19 cellular contexts compared by ENCODE assay signal in the genomic region with DNA sequence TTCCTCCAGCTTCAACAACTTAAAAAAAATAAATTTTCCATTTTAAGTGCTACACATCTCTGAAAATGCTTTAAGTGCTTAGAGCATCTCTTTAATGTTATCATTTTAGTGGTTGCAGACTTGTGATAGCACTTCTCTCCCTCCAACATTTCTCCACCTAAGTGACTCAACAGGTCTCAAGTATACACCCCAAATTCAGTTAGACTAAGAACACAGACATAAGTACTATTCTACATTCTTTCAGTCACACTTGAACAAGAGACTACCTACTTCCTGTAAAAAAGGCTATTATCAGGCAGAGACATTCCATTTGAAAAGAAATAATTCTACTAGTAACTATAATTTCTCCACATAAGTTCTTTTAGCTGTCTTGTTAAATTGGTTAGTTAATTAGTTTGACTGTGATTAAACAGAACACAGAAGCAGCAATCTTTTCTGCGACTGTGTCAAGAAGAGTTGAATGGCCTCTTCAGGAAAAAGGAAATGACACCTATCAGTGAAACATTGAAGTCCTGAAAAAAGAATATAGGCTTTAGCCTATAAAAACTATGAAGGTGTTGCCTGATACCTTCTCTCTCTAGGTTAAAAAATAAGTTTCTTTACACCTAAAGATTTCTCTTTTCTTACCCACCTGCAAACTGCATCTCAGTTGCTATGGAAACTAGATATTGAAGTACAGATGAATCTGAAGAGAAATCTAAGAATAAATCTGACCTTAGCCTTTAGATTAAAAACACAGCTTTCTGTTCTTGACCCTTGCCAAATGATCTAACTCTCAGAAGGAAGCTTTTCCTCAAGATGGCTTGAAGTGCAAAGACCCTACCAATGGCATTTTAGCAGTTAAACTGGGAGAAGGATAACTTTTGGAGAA. TPM values are rescaled to one million over a fixed set of nuclear protein-coding genes. Genes with fewer than 3 reads are reported as not detected.
DNase-seq lines count a peak whose midpoint lies in the region; ATAC-seq and TF ChIP-seq lines count a peak whose summit lies in the region.
"Had no signal": no experiment of that assay in that cellular context is flagged by ENCODE, and none has a peak within 500 bp of the region (broad histone marks: within the 10 kb centered on the region; RNA-seq: fewer than 3 reads in every experiment).

No MANE protein-coding gene starts in this region.

- no peak overlapping the region for H4K5ac ChIP-seq in IMR-90 (ENCODE audit: low read depth, low read length)

- H3K79me1 ChIP-seq in IMR-90 (ENCODE audit: low read depth in 1 of 2, low read length in 2 of 2), result peaks cover 2 to 6% of the 10 kb centered on the region in 2 experiments; a peak in 2 of 4 replicates

- no peak for TF ChIP-seq POLR2A in IMR-90 (IDR thresholded peaks at IDR 0.05; ENCODE audit: low read depth, low read length)

- in situ Hi-C loops in IMR-90 (cut with MboI; ENCODE audit: low sequenced_read_pairs), result no loop called here

- no peaks in the 10 kb centered on the region for H4K20me1 ChIP-seq in IMR-90 (ENCODE audit: insufficient read depth, low read length)

- WGBS in IMR-90 (ENCODE audit: extremely low coverage in 2 of 2, insufficient read length in 1 of 2), 2 experiments, result 100% methylated on average over 1 of the region's 1 CpG; no CpG with 5 or more reads in 1 of the 2 experiments

- no peak overlapping the region for H3K9ac ChIP-seq in IMR-90 (ENCODE audit: low read depth, low read length)

- no peak overlapping the region for H3K4me2 ChIP-seq in IMR-90 (ENCODE audit: low read depth, low read length)

- no peaks in the 10 kb centered on the region for H3K9me1 ChIP-seq in IMR-90 (ENCODE audit: insufficient read depth, low read length)

- H3K4me3 ChIP-seq in IMR-90 (ENCODE audit: insufficient read depth, low read depth, low read length) (no peak overlapping the region), upper lobe of right lung (no peak overlapping the region)
- H3K4me3 ChIP-seq: left ventricle myocardium inferior, mucosa of descending colon, thyroid gland had no signal

- dilution Hi-C loops in IMR-90 (cut with HindIII; ENCODE audit: low sequenced_read_pairs, unreplicated experiment), result no loop called here

- CTCF ChIA-PET in IMR-90 (lab: Yijun Ruan, JAX), result no interaction called here

- no peak overlapping the region for H2AK9ac ChIP-seq in IMR-90 (replicated peaks; ENCODE audit: low read depth, low read length, poor library complexity)

- no peak for TF ChIP-seq CTCF in IMR-90 (conservative IDR thresholded peaks at IDR 0.05; ENCODE audit: low read depth, low read length)
- TF ChIP-seq CTCF in foreskin keratinocyte (conservative IDR thresholded peaks at IDR 0.05), result no peak
- no peak for TF ChIP-seq CTCF in upper lobe of right lung (IDR thresholded peaks at IDR 0.05)

- H3K4ac ChIP-seq in IMR-90 (ENCODE audit: low read depth, low read length), result no peak overlapping the region

- H3K27ac ChIP-seq in IMR-90 (ENCODE audit: insufficient read depth, low read length), result no peak overlapping the region
- H3K27ac ChIP-seq in foreskin keratinocyte, result no peak overlapping the region
- no peak overlapping the region for H3K27ac ChIP-seq in upper lobe of right lung
- H3K27ac ChIP-seq: left ventricle myocardium inferior, thyroid gland had no signal

- H3K27me3 ChIP-seq in IMR-90 (ENCODE audit: control insufficient read depth, insufficient read depth, low read length) (no peaks in the 10 kb centered on the region), foreskin keratinocyte (no peaks in the 10 kb centered on the region), upper lobe of right lung (no peaks in the 10 kb centered on the region)
- H3K27me3 ChIP-seq: thyroid gland had no signal

- H2BK5ac ChIP-seq in IMR-90 (ENCODE audit: low read depth, low read length, poor library complexity, severe bottlenecking), result no peak overlapping the region

- H2BK120ac ChIP-seq in IMR-90 (ENCODE audit: low read depth, low read length), result no peak overlapping the region

- H3K9me3 ChIP-seq in IMR-90 (ENCODE audit: control insufficient read depth, insufficient read depth, low read length) (no peaks in the 10 kb centered on the region), upper lobe of right lung (no peaks in the 10 kb centered on the region)
- H3K9me3 ChIP-seq: left ventricle myocardium inferior, mucosa of descending colon, thyroid gland had no signal

- no peak overlapping the region for H4K91ac ChIP-seq in IMR-90 (ENCODE audit: insufficient read depth, low read depth, low read length)

- H2AFZ ChIP-seq in IMR-90 (replicated peaks; ENCODE audit: low read length, poor library complexity), result no peak overlapping the region

- ATAC-seq in GM19395 (IDR thresholded peaks at IDR 0.05; ENCODE audit: unreplicated experiment) (peak; percentile 71), IMR-90 (ENCODE audit: low read depth) (no peak), foreskin keratinocyte (peak; percentile 27), upper lobe of right lung (peak; percentile 77)
- ATAC-seq: activated naive CD4-positive, alpha-beta T cell treated with anti-CD3 and anti-CD28 coated beads, Interleukin-2, amount 50 U/mL, for 72 hours; mucosa of descending colon had no signal

- POLR2A ChIA-PET in IMR-90 (lab: Charles Lee; ENCODE audit: unreplicated experiment), result interaction anchor here (0.6 kb wide), 1 partner anchor 402 kb away, joined by 4 read pairs; no protein-coding TSS in a partner anchor

- no peak overlapping the region for H2BK20ac ChIP-seq in IMR-90 (ENCODE audit: low read depth, low read length)

- TF ChIP-seq RAD21 in IMR-90 (IDR thresholded peaks at IDR 0.05; ENCODE audit: low read length), result no peak

- no peaks in the 10 kb centered on the region for H3K36me3 ChIP-seq in IMR-90 (ENCODE audit: control insufficient read depth, insufficient read depth, low read length)
- H3K36me3 ChIP-seq in upper lobe of right lung, result peaks cover 5% of the 10 kb centered on the region

- DNase-seq in IMR-90 (peak; percentile 9), foreskin keratinocyte (no peak), upper lobe of right lung (no peak), iPS-NIHi11 (ENCODE audit: low spot score) (no peak), NCI-H187 (lab: John Stamatoyannopoulos, UW) (no peak), cerebellar cortex (ENCODE audit: low spot score) (no peak)
- DNase-seq: activated CD4-positive, CD25-positive, alpha-beta regulatory T cell treated with anti-CD3 and anti-CD28 coated beads, Interleukin-2, amount 50 U/mL, for 72 hours; DND-41; left ventricle myocardium inferior; mucosa of descending colon; NCI-H1417; NCI-H2171 treated with DMSO at 0.1 percent for 48 hours; NCI-H526 treated with DMSO at 0.1 percent for 48 hours; small intestine; stimulated activated naive CD4-positive, alpha-beta T cell treated with Interleukin-2 at 50 U/mL for 16 hours; T1000; thyroid gland had no signal

- H3K23ac ChIP-seq in IMR-90 (ENCODE audit: low read depth, low read length), result no peak overlapping the region

- H2BK15ac ChIP-seq in IMR-90 (ENCODE audit: low read depth, low read length), result no peak overlapping the region

- no peak overlapping the region for H3K14ac ChIP-seq in IMR-90 (replicated peaks; ENCODE audit: low read depth, low read length)

- no peak overlapping the region for H3K56ac ChIP-seq in IMR-90 (ENCODE audit: extremely low read depth, insufficient read depth, low read length)

- intact Hi-C loops in IMR-90 (cut with micrococcal nuclease) (no loop called here), upper lobe of right lung (cut with DNase I) (no loop called here)

- H3K18ac ChIP-seq in IMR-90 (ENCODE audit: low read depth, low read length), result no peak overlapping the region

- H2AK5ac ChIP-seq in IMR-90 (ENCODE audit: low read depth, low read length), result no peak overlapping the region

- BruUV-seq in IMR-90 (replicated peaks; lab: Mats Ljungman, UMichigan), result no TSS peak

- no peaks in the 10 kb centered on the region for H3K4me1 ChIP-seq in IMR-90 (ENCODE audit: control insufficient read depth, insufficient read depth, low read length)
- H3K4me1 ChIP-seq in foreskin keratinocyte, result no peaks in the 10 kb centered on the region
- H3K4me1 ChIP-seq in upper lobe of right lung, result peaks cover 20% of the 10 kb centered on the region

- no peak overlapping the region; a peak in 1 of 4 replicates for H4K8ac ChIP-seq in IMR-90 (ENCODE audit: low read depth in 2 of 2, low read length in 2 of 2)

TF ChIP-seq in IMR-90, 13 proteins besides CTCF, POLR2A, EP300 and RAD21 (continues in another document):
- TF ChIP-seq, protein P1, sequence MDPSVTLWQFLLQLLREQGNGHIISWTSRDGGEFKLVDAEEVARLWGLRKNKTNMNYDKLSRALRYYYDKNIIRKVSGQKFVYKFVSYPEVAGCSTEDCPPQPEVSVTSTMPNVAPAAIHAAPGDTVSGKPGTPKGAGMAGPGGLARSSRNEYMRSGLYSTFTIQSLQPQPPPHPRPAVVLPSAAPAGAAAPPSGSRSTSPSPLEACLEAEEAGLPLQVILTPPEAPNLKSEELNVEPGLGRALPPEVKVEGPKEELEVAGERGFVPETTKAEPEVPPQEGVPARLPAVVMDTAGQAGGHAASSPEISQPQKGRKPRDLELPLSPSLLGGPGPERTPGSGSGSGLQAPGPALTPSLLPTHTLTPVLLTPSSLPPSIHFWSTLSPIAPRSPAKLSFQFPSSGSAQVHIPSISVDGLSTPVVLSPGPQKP (IDR thresholded peaks at IDR 0.05; ENCODE audit: borderline replicate concordance, low read depth, low read length), result no peak
- no peak for TF ChIP-seq FOS (IDR thresholded peaks at IDR 0.05; ENCODE audit: low read depth, low read length)
- TF ChIP-seq BHLHE40 (IDR thresholded peaks at IDR 0.05; ENCODE audit: low read depth, low read length), result no peak
- no peak for TF ChIP-seq MAZ (IDR thresholded peaks at IDR 0.05; ENCODE audit: borderline replicate concordance, low read depth, low read length)
- no peak for TF ChIP-seq SMC3 (IDR thresholded peaks at IDR 0.05; ENCODE audit: low read depth, low read length)
- TF ChIP-seq CEBPB (IDR thresholded peaks at IDR 0.05; ENCODE audit: low read depth, low read length), result no peak
- TF ChIP-seq, protein P2, sequence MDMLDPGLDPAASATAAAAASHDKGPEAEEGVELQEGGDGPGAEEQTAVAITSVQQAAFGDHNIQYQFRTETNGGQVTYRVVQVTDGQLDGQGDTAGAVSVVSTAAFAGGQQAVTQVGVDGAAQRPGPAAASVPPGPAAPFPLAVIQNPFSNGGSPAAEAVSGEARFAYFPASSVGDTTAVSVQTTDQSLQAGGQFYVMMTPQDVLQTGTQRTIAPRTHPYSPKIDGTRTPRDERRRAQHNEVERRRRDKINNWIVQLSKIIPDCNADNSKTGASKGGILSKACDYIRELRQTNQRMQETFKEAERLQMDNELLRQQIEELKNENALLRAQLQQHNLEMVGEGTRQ (IDR thresholded peaks at IDR 0.05; ENCODE audit: low read depth, low read length), result no peak
- no peak for TF ChIP-seq MXI1 (IDR thresholded peaks at IDR 0.05; ENCODE audit: borderline replicate concordance, low read depth, low read length)
- TF ChIP-seq CHD1 (IDR thresholded peaks at IDR 0.05; ENCODE audit: low read depth, low read length), result no peak

RNA-seq across cellular contexts. Expression of a gene that starts 18.0 kb away (rescaled TPM):
- total RNA-seq in IMR-90 (2012; rRNA removed), result 3.6 and 6.4 TPM in 2 replicates
- 7.4 and 8.2 TPM in 2 replicates for polyA plus RNA-seq in IMR-90 (2012; rRNA removed)
- 6.1 and 6.4 TPM in 2 replicates for polyA plus RNA-seq in IMR-90 (2012; cell fraction: cytosol; rRNA removed)
- polyA plus RNA-seq in IMR-90 (2012; cell fraction: nucleus; rRNA removed; ENCODE audit: low replicate concordance), result 8.5 and 17.0 TPM in 2 replicates
- 13.4 and 14.3 TPM in 2 replicates for total RNA-seq in foreskin keratinocyte
- polyA plus RNA-seq in foreskin keratinocyte, result 7.2 and 9.0 TPM in 2 replicates
- total RNA-seq in upper lobe of right lung, result 23.2 TPM
